1 cellular context compared by ENCODE assay signal in genomic region chr10:69728335-69728861, GRCh38.
TF ChIP-seq lines count a peak whose summit lies in the region.

No MANE protein-coding gene starts in this region.

TF ChIP-seq in K562, 482 proteins besides CTCF, POLR2A, EP300 and RAD21 (continued from another document):
- TF ChIP-seq PRDM10 (IDR thresholded peaks at IDR 0.05; ENCODE audit: partially characterized antibody), result no peak
- TF ChIP-seq C11orf30 (IDR thresholded peaks at IDR 0.05; ENCODE audit: low read depth), result peak; percentile 51; the same call in 1 of the 2 replicates
- no peak for TF ChIP-seq ZNF280B (CRISPR knock-in tag; IDR thresholded peaks at IDR 0.05)
- 0 out of 4 replicates have a peak, but pooled peaks of 1 of the 2 experiments have one; percentile 20 for TF ChIP-seq RCOR1 (IDR thresholded peaks at IDR 0.05; ENCODE audit: borderline replicate concordance in 1 of 2, low read depth in 2 of 2, low read length in 2 of 2)
- no peak for TF ChIP-seq NR2C2 (CRISPR knock-in tag; IDR thresholded peaks at IDR 0.05)
- peak; percentile 34; the same call in 1 of the 2 replicates for TF ChIP-seq NR2C2 (tag; IDR thresholded peaks at IDR 0.05)
- TF ChIP-seq RFX7 (CRISPR knock-in tag; IDR thresholded peaks at IDR 0.05), result no peak
- peak; percentile 49; the same call in 1 of the 2 replicates for TF ChIP-seq ZNF316 (IDR thresholded peaks at IDR 0.05)
- TF ChIP-seq SOX6 (IDR thresholded peaks at IDR 0.05), result 0 out of 2 replicates have a peak, but pooled peaks have one; percentile 39
- no peak for TF ChIP-seq MTA2 (IDR thresholded peaks at IDR 0.05; ENCODE audit: low read depth)
